In genomic region chr11:45289369-45289768, GRCh38 we compare ENCODE assay signal across 12 cellular contexts.
A peak's percentile ranks its signal among the peaks of the same experiment; 100 is the strongest.
DNase-seq lines count a peak whose midpoint lies in the region; ATAC-seq, FAIRE-seq and TF ChIP-seq lines count a peak whose summit lies in the region.
"Had no signal": no experiment of that assay in that cellular context is flagged by ENCODE, and none has a peak within 500 bp of the region (broad histone marks: within the 10 kb centered on the region; RNA-seq: fewer than 3 reads in every experiment).

No MANE protein-coding gene starts in this region.

- H3K27me3 ChIP-seq in RWPE2 (ENCODE audit: insufficient read depth, poor library complexity, severe bottlenecking) (peaks cover 39% of the 10 kb centered on the region), WERI-Rb-1 (ENCODE audit: insufficient read depth, low read depth, severe bottlenecking) (no peaks in the 10 kb centered on the region)

- FAIRE-seq in urothelium cell line (lab: Jason Lieb, UNC): no peak

- DNase-seq in GOT3 (lab: John Stamatoyannopoulos, UW): peak; percentile 10
- DNase-seq in RWPE2 (ENCODE audit: low spot score): no peak
- DNase-seq in fibroblast of peridontal ligament (ENCODE audit: extremely low read depth): peak; percentile 8
- DNase-seq in urothelium cell line (ENCODE audit: low spot score): peak; percentile 68
- no peak for DNase-seq in WERI-Rb-1
- DNase-seq: activated CD4-positive, alpha-beta T cell treated with anti-CD3 and anti-CD28 coated beads for 1 hour; anterior cingulate cortex; endodermal cell; nucleus accumbens had no signal

- H3K4me1 ChIP-seq in RWPE2 (ENCODE audit: insufficient read depth, poor library complexity, severe bottlenecking): no peaks in the 10 kb centered on the region

- H3K9me3 ChIP-seq in RWPE2 (ENCODE audit: severe bottlenecking): peaks cover 2% of the 10 kb centered on the region
- peaks cover 5% of the 10 kb centered on the region for H3K9me3 ChIP-seq in WERI-Rb-1 (ENCODE audit: severe bottlenecking)

- ATAC-seq in RWPE2 (ENCODE audit: low read depth) (peak; percentile 69), HG02852 (IDR thresholded peaks at IDR 0.05; ENCODE audit: unreplicated experiment) (no peak), HG03520 (IDR thresholded peaks at IDR 0.05; ENCODE audit: unreplicated experiment) (no peak)

- TF ChIP-seq CTCF in RWPE2 (IDR thresholded peaks at IDR 0.05; ENCODE audit: poor library complexity, severe bottlenecking): no peak
- no peak for TF ChIP-seq CTCF in WERI-Rb-1 (IDR thresholded peaks at IDR 0.05; ENCODE audit: low read depth, low read length)

- no peak overlapping the region for H3K27ac ChIP-seq in RWPE2 (ENCODE audit: poor library complexity, severe bottlenecking)
- H3K27ac ChIP-seq in WERI-Rb-1: no peak overlapping the region

- H3K4me3 ChIP-seq in RWPE2 (ENCODE audit: severe bottlenecking): no peak overlapping the region
- H3K4me3 ChIP-seq in WERI-Rb-1 (ENCODE audit: low read depth, low read length): no peak overlapping the region
- H3K4me3 ChIP-seq: lung had no signal

- H3K36me3 ChIP-seq in RWPE2 (ENCODE audit: low read depth) (no peaks in the 10 kb centered on the region), WERI-Rb-1 (no peaks in the 10 kb centered on the region)

Comparison
In these comparisons a context has a peak if more than half of its experiments do, and no peak if none do; other contexts are left out.
1. DNase-seq: peak in GOT3 (single experiment), fibroblast of peridontal ligament (single experiment) and urothelium cell line (single experiment); none in RWPE2 (single experiment) and WERI-Rb-1 (single experiment).